ENCODE assay signal across 1 cellular context in the genomic region with DNA sequence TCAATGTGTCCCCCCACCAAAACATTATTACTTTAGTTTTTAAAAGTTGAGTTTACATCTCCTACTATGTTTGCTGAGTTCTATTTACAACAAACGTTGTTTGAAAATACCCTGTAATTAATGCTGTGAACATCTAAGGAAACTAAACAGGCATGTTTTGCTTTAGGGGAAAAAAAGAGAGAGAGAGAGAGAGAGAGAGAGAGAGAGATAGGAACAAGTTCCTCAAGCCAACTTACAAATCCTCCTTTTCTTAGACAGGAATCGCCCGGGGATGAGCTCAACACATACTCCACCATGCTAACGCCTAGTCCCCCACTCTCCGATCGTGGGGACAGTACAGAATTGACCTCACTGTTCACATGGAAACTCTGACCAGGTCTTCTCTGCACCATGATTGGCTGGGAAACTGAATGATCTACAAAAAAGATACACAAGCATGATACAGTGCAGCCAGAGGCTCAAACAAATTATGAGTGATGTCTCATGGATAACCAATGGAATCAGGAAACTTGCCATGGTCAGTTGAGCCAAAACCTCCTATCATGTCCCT.
TF ChIP-seq lines count a peak whose summit lies in the region.

No MANE protein-coding gene starts in this region.

TF ChIP-seq in IMR-90, 13 proteins besides CTCF, POLR2A, EP300 and RAD21:
- TF ChIP-seq CEBPB (IDR thresholded peaks at IDR 0.05; ENCODE audit: low read depth, low read length), result no peak
- TF ChIP-seq MXI1 (IDR thresholded peaks at IDR 0.05; ENCODE audit: borderline replicate concordance, low read depth, low read length), result no peak
- TF ChIP-seq, protein P1, sequence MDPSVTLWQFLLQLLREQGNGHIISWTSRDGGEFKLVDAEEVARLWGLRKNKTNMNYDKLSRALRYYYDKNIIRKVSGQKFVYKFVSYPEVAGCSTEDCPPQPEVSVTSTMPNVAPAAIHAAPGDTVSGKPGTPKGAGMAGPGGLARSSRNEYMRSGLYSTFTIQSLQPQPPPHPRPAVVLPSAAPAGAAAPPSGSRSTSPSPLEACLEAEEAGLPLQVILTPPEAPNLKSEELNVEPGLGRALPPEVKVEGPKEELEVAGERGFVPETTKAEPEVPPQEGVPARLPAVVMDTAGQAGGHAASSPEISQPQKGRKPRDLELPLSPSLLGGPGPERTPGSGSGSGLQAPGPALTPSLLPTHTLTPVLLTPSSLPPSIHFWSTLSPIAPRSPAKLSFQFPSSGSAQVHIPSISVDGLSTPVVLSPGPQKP (IDR thresholded peaks at IDR 0.05; ENCODE audit: borderline replicate concordance, low read depth, low read length), result no peak
- TF ChIP-seq MAZ (IDR thresholded peaks at IDR 0.05; ENCODE audit: borderline replicate concordance, low read depth, low read length), result no peak
- TF ChIP-seq USF2 (IDR thresholded peaks at IDR 0.05; ENCODE audit: low read depth, low read length), result no peak
- no peak for TF ChIP-seq RFX5 (IDR thresholded peaks at IDR 0.05; ENCODE audit: low read depth, low read length)
- no peak for TF ChIP-seq RCOR1 (IDR thresholded peaks at IDR 0.05; ENCODE audit: insufficient replicate concordance, low read length)
- no peak for TF ChIP-seq SMC3 (IDR thresholded peaks at IDR 0.05; ENCODE audit: low read depth, low read length)
- no peak for TF ChIP-seq NFE2L2 (IDR thresholded peaks at IDR 0.05; ENCODE audit: low read depth, low read length)
